ENCODE assay signal across 29 cellular contexts in genomic region chr14:77177623-77178185, GRCh38. TPM values are rescaled to one million over a fixed set of nuclear protein-coding genes. Genes with fewer than 3 reads are reported as not detected.
DNase-seq lines count a peak whose midpoint lies in the region; ATAC-seq and TF ChIP-seq lines count a peak whose summit lies in the region.
"Had no signal": no experiment of that assay in that cellular context is flagged by ENCODE, and none has a peak within 500 bp of the region (broad histone marks: within the 10 kb centered on the region; RNA-seq: fewer than 3 reads in every experiment).

No MANE protein-coding gene starts in this region.

- peaks cover 4 to 16% of the 10 kb centered on the region in 2 donors for H3K4me1 Mint-ChIP-seq in natural killer cell

- H3K9me3 Mint-ChIP-seq in natural killer cell: no peaks in the 10 kb centered on the region
- H3K9me3 Mint-ChIP-seq: activated naive CD4-positive, alpha-beta T cell treated with anti-CD3 and anti-CD28 coated beads, Interleukin-2, amount 50 U/mL, for 72 hours; HFFc6; immature natural killer cell; stimulated activated memory B cell treated with anti-CD40 and anti-IgM and Interleukin-4, amounts not matched to agents 10 μg/mL and 1 μg/mL and 100 μg/mL, for 72 hours; WTC11 had no signal

- H3K36me3 ChIP-seq in H7 (replicated peaks; ENCODE audit: control insufficient read depth, insufficient read depth, low read length): no peaks in the 10 kb centered on the region
- H3K36me3 ChIP-seq: esophagus muscularis mucosa, left lung, upper lobe of right lung had no signal

- no peak overlapping the region for H3K4me3 ChIP-seq in H7 (ENCODE audit: insufficient read depth, low read depth, low read length)
- H3K4me3 ChIP-seq: coronary artery, esophagus muscularis mucosa, K562, left lung, upper lobe of right lung had no signal

- H3K27me3 ChIP-seq in H7 (ENCODE audit: control insufficient read depth, insufficient read depth, low read length): peaks cover 4% of the 10 kb centered on the region

- no peak overlapping the region for H3K4me3 Mint-ChIP-seq in natural killer cell
- H3K4me3 Mint-ChIP-seq: HFFc6; immature natural killer cell; stimulated activated memory B cell treated with anti-CD40 and anti-IgM and Interleukin-4, amounts not matched to agents 10 μg/mL and 1 μg/mL and 100 μg/mL, for 72 hours; WTC11 had no signal

- DNase-seq in DMS79 treated with DMSO at 0.1 percent for 48 hours (lab: John Stamatoyannopoulos, UW) (peak; percentile 35), DMS79 (lab: John Stamatoyannopoulos, UW) (no peak), H7 (peak; percentile 7), NCI-H146 treated with DMSO at 0.1 percent for 48 hours (lab: John Stamatoyannopoulos, UW; ENCODE audit: unreplicated experiment) (peak; percentile 20), SK-N-DZ (ENCODE audit: low spot score) (peak; percentile 29), natural killer cell (no peak)
- DNase-seq: anterior cingulate cortex, GDM1, HFFc6, hippocampal formation, immature natural killer cell, left lung, naive B cell, NCI-H1105 treated with DMSO at 0.1 percent for 48 hours, NCI-H510A treated with DMSO at 0.1 percent for 48 hours, nucleus accumbens, small intestine, T1000, upper lobe of right lung had no signal

- intact Hi-C loops in natural killer cell (cut with micrococcal nuclease): no loop called here

- no peak for TF ChIP-seq CTCF in natural killer cell (IDR thresholded peaks at IDR 0.05)

- H3K27me3 Mint-ChIP-seq in natural killer cell (ENCODE audit: low read depth in 2 of 2): peaks cover 13 to 18% of the 10 kb centered on the region in 2 donors

- no peak overlapping the region for H3K27ac Mint-ChIP-seq in natural killer cell
- H3K27ac Mint-ChIP-seq: activated naive CD4-positive, alpha-beta T cell treated with anti-CD3 and anti-CD28 coated beads, Interleukin-2, amount 50 U/mL, for 72 hours; HFFc6; immature natural killer cell; stimulated activated memory B cell treated with anti-CD40 and anti-IgM and Interleukin-4, amounts not matched to agents 10 μg/mL and 1 μg/mL and 100 μg/mL, for 72 hours; WTC11 had no signal

- ATAC-seq in GM21529 (IDR thresholded peaks at IDR 0.05; ENCODE audit: unreplicated experiment) (no peak), GM18867 (IDR thresholded peaks at IDR 0.05; ENCODE audit: unreplicated experiment) (no peak), natural killer cell (no peak)
- ATAC-seq: activated naive CD4-positive, alpha-beta T cell treated with anti-CD3 and anti-CD28 coated beads, Interleukin-2, amount 50 U/mL, for 72 hours; K562; left lung; stimulated activated memory B cell treated with anti-CD40 and anti-IgM and Interleukin-4, amounts not matched to agents 10 μg/mL and 1 μg/mL and 100 μg/mL, for 72 hours; upper lobe of right lung; WTC11 had no signal

- H3K36me3 Mint-ChIP-seq in natural killer cell: no peaks in the 10 kb centered on the region
- H3K36me3 Mint-ChIP-seq: activated naive CD4-positive, alpha-beta T cell treated with anti-CD3 and anti-CD28 coated beads, Interleukin-2, amount 50 U/mL, for 72 hours; immature natural killer cell; naive B cell; stimulated activated memory B cell treated with anti-CD40 and anti-IgM and Interleukin-4, amounts not matched to agents 10 μg/mL and 1 μg/mL and 100 μg/mL, for 72 hours; WTC11 had no signal

RNA-seq across cellular contexts. Expression of gene TMEM63C, which starts 3.9 kb away (rescaled TPM):
- total RNA-seq in H7 (2014; rRNA removed; shearing (Covaris generic)): 2.1 and 2.2 TPM in 2 replicates
- polyA plus RNA-seq in SK-N-DZ (2014; cell fraction: cytosol; rRNA removed): 2.4 and 4.0 TPM in 2 replicates
- 8.3 and 10.0 TPM in 2 replicates for polyA plus RNA-seq in SK-N-DZ (2014; cell fraction: nucleus; rRNA removed)
- 1 to 10 TPM; 1.5 to 5.1 (median 2.1) TPM for total RNA-seq in natural killer cell
- total RNA-seq: K562, pulmonary artery endothelial cell had no signal

RNA-seq across cellular contexts. Expression of gene ZDHHC22, which starts 36.1 kb away (rescaled TPM):
- total RNA-seq in H7 (2014; rRNA removed; shearing (Covaris generic)): 8.9 and 11.6 TPM in 2 replicates
- 1.6 and 3.5 TPM in 2 replicates for polyA plus RNA-seq in SK-N-DZ (2014; cell fraction: cytosol; rRNA removed)
- 0.30 and 0.69 TPM in 2 replicates for polyA plus RNA-seq in SK-N-DZ (2014; cell fraction: nucleus; rRNA removed)
- not detected for total RNA-seq in natural killer cell
- total RNA-seq: activated naive CD4-positive, alpha-beta T cell treated with anti-CD3 and anti-CD28 coated beads, Interleukin-2, amount 50 U/mL, for 72 hours; HFFc6; K562; left lung; mesenteric fat pad; upper lobe of right lung had no signal
- polyA plus RNA-seq: immature natural killer cell, K562 had no signal

Comparison
In these comparisons a context has a peak if more than half of its experiments do, and no peak if none do; other contexts are left out.
1. DNase-seq: peak in DMS79 treated with DMSO at 0.1 percent for 48 hours (single experiment), H7 (single experiment), NCI-H146 treated with DMSO at 0.1 percent for 48 hours (single experiment) and SK-N-DZ (single experiment); none in DMS79 (single experiment) and natural killer cell (single experiment).